In the genomic region with DNA sequence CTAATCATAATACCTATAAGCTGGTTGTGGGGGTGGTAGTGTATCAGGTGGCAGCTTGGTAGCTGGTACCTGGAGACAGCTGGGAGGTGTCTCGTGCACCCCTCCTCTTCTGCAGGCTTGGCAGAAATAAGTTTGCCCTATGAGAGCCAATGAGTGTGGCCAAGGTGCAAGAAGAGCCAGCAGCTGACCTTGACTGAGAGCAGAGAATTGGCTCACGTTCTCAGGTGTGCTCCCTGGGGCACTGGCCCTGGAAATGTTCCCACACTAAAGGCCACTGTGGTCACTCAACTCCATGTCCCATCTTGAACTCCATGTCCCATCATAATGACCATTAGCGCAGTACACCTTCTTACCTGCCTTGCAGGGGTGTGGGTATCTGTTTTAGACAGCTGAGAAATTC, we compare ENCODE assay signal across 35 cellular contexts.
"Had no signal": no experiment of that assay in that cellular context is flagged by ENCODE, and none has a peak within 500 bp of the region (broad histone marks: within the 10 kb centered on the region; RNA-seq: fewer than 3 reads in every experiment).

No MANE protein-coding gene starts in this region.

- H3K27ac ChIP-seq: KMS-11 had no signal

- H3K36me3 ChIP-seq: MG63 had no signal

- DNase-seq: Karpas-422, Kasumi-1, KG1, MG63, MM.1S, MV-4-11, NCI-H1048, NCI-H1092, NCI-H1105, NCI-H1105 treated with DMSO at 0.1 percent for 48 hours, NCI-H1417, NCI-H1417 treated with DMSO at 0.1 percent for 48 hours, NCI-H1436, NCI-H1436 treated with DMSO at 0.1 percent for 48 hours, NCI-H146, NCI-H1694, NCI-H1694 treated with DMSO at 0.1 percent for 48 hours, NCI-H187, NCI-H187 treated with DMSO at 0.1 percent for 48 hours, NCI-H1930, NCI-H2029, NCI-H2029 treated with DMSO at 0.1 percent for 48 hours, NCI-H2081, NCI-H2081 treated with DMSO at 0.1 percent for 48 hours, NCI-H2107, NCI-H2171, NCI-H2171 treated with DMSO at 0.1 percent for 48 hours, NCI-H2227 treated with DMSO at 0.1 percent for 48 hours, NCI-H226, NCI-H345, NCI-H446, NCI-H446 treated with DMSO at 0.1 percent for 48 hours, NCI-H510A, NCI-H510A treated with DMSO at 0.1 percent for 48 hours had no signal

- H3K9me3 ChIP-seq: MG63 had no signal

- H3K27me3 ChIP-seq: MG63 had no signal

- H3K4me3 ChIP-seq: MG63 had no signal
